1 cellular context compared by ENCODE assay signal in the genomic region with DNA sequence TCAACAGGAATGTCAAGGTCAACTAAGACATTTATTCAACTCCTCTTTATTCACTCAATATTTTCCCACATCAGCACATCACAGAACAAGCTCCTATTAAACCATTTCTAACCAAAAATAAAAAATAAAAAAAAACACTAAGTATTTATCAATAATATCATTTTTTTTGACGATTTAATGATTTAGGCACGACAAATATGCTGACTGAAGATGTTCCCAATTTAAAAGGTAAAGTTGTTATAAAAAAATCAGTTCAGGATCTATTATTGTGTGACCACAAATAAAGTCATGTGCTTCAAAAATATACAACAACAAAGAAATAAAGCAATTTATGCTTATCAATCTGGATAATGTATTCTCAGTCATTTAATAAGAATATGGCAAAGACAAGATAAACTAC.
TF ChIP-seq lines count a peak whose summit lies in the region.

No MANE protein-coding gene starts in this region.

TF ChIP-seq in HepG2, 621 proteins besides CTCF, POLR2A, EP300 and RAD21 (continued from another document):
- no peak for TF ChIP-seq YY1 (IDR thresholded peaks at IDR 0.05; ENCODE audit: insufficient read depth, insufficient replicate concordance, low read depth, low read length)
- peak; percentile 60 for TF ChIP-seq MAFF (IDR thresholded peaks at IDR 0.05; ENCODE audit: low read depth, low read length)
- TF ChIP-seq ZNF652 (CRISPR knock-in tag; IDR thresholded peaks at IDR 0.05; ENCODE audit: borderline replicate concordance, low read depth) = no peak
- peak; percentile 40 to 70; a peak in 2 of 4 replicates for TF ChIP-seq MAFK (conservative IDR thresholded peaks at IDR 0.05 in 1 of 2, IDR thresholded peaks at IDR 0.05 in 1 of 2; ENCODE audit: low read length in 2 of 2)
- no peak for TF ChIP-seq TOE1 (CRISPR knock-in tag; IDR thresholded peaks at IDR 0.05)
